Comparison of ENCODE assay signal across 14 cellular contexts in the genomic region with DNA sequence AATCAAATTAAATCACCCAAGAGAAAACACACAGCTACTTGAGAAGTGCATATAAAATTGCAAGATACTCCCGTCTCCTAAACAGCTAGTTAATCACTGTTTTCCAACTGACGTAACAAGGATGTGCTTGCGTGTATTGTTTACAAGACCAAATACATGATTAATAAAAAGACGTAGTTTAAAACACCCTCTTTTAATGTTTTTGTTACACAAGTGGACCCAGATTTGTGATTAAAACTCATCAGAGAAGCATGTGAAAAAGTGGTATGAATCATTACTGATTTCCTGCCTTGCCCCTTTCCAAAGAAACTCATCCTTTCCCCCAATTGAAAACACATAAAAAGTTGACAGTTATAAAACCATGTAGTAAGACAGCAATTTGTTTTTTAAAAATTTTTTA.
A peak's percentile ranks its signal among the peaks of the same experiment; 100 is the strongest.
DNase-seq lines count a peak whose midpoint lies in the region; ATAC-seq, FAIRE-seq and TF ChIP-seq lines count a peak whose summit lies in the region.
"Had no signal": no experiment of that assay in that cellular context is flagged by ENCODE, and none has a peak within 500 bp of the region (broad histone marks: within the 10 kb centered on the region; RNA-seq: fewer than 3 reads in every experiment).

No MANE protein-coding gene starts in this region.

- H3K36me3 ChIP-seq in PC-9 (ENCODE audit: low read depth) (no peaks in the 10 kb centered on the region), neuron (ENCODE audit: insufficient read depth, low read length) (no peaks in the 10 kb centered on the region), small intestine (ENCODE audit: control insufficient read depth in 2 of 2, insufficient read depth in 2 of 2, low read length in 2 of 2) (no peaks in the 10 kb centered on the region)
- H3K36me3 ChIP-seq: upper lobe of left lung had no signal

- no peaks in the 10 kb centered on the region for H4K20me1 ChIP-seq in PC-9 (ENCODE audit: insufficient read depth)

- intact Hi-C loops in Calu3 (cut with micrococcal nuclease; ENCODE audit: unreplicated experiment) (loop anchor here (1.0 kb wide), 1 partner anchor 57 kb away; no protein-coding TSS in a partner anchor), PC-9 (cut with micrococcal nuclease; ENCODE audit: unreplicated experiment) (no loop called here), CD14-positive monocyte (cut with micrococcal nuclease) (no loop called here)

- H3K36me3 Mint-ChIP-seq in Calu3 (ENCODE audit: insufficient read depth, unreplicated experiment) (peaks cover 10% of the 10 kb centered on the region), CD14-positive monocyte (no peaks in the 10 kb centered on the region)

- H3F3A ChIP-seq in PC-9 (ENCODE audit: insufficient read depth, low read depth): peaks cover 4% of the 10 kb centered on the region

- no peaks in the 10 kb centered on the region for H3K27me3 ChIP-seq in PC-9 (ENCODE audit: insufficient read depth, low read depth)
- no peaks in the 10 kb centered on the region for H3K27me3 ChIP-seq in neuron (ENCODE audit: insufficient read depth, low read length)
- no peaks in the 10 kb centered on the region for H3K27me3 ChIP-seq in small intestine (ENCODE audit: control insufficient read depth in 2 of 2, insufficient read depth in 2 of 2, low read length in 2 of 2)
- H3K27me3 ChIP-seq: upper lobe of left lung had no signal

- H3K4me1 ChIP-seq in PC-9 (replicated peaks; ENCODE audit: insufficient read depth) (peaks cover 21% of the 10 kb centered on the region), neuron (ENCODE audit: insufficient read depth, low read length) (peaks cover 20% of the 10 kb centered on the region), small intestine (ENCODE audit: control insufficient read depth in 2 of 2, insufficient read depth in 1 of 2, low read depth in 1 of 2, low read length in 1 of 2) (no peaks in the 10 kb centered on the region)
- H3K4me1 ChIP-seq: upper lobe of left lung had no signal

- no peaks in the 10 kb centered on the region for H3K9me2 ChIP-seq in PC-9 (ENCODE audit: insufficient read depth)

- no peaks in the 10 kb centered on the region for H3K27me3 Mint-ChIP-seq in Calu3 (ENCODE audit: unreplicated experiment)
- peaks cover 0 to 4% (median 2%) of the 10 kb centered on the region in 3 donors for H3K27me3 Mint-ChIP-seq in CD14-positive monocyte (ENCODE audit: low read depth in 3 of 3)

- no peak for TF ChIP-seq CTCF in Calu3 (IDR thresholded peaks at IDR 0.05; ENCODE audit: unreplicated experiment)
- TF ChIP-seq CTCF in PC-9 (conservative IDR thresholded peaks at IDR 0.05): no peak
- no peak for TF ChIP-seq CTCF in CD14-positive monocyte (IDR thresholded peaks at IDR 0.05)

- POLR2A ChIA-PET in PC-9 (lab: Charles Lee; ENCODE audit: unreplicated experiment): no interaction called here

- peak overlapping the region; percentile 24 for H3K4me2 ChIP-seq in PC-9

- peaks cover 54% of the 10 kb centered on the region for H3K4me1 Mint-ChIP-seq in Calu3 (ENCODE audit: low read depth, unreplicated experiment)
- peaks cover 4% of the 10 kb centered on the region for H3K4me1 Mint-ChIP-seq in CD14-positive monocyte

- H3K27ac ChIP-seq in PC-9 (peak overlapping the region; percentile 82), epithelial cell of prostate (peak overlapping the region; percentile 99), small intestine (ENCODE audit: low read depth in 1 of 2, low read length in 1 of 2) (no peak overlapping the region)
- H3K27ac ChIP-seq: coronary artery, upper lobe of left lung had no signal

- FAIRE-seq in small intestine (lab: Jason Lieb, UNC): no peak

- DNase-seq in Calu3: no peak
- peak in 1 of 2 experiments; percentile 51 for DNase-seq in PC-9
- DNase-seq in epithelial cell of prostate (ENCODE audit: low read depth, low spot score): peak; percentile 95
- no peak for DNase-seq in small intestine
- DNase-seq in NCI-H1092 treated with DMSO at 0.1 percent for 48 hours (lab: John Stamatoyannopoulos, UW): no peak
- DNase-seq in CD14-positive monocyte (ENCODE audit: low spot score): no peak
- DNase-seq: activated gamma-delta T cell treated with Interleukin-2 at 50 U/mL for 16 hours, NCI-H1092, NCI-H748 treated with DMSO at 0.1 percent for 48 hours, upper lobe of left lung had no signal

- H3K9me3 Mint-ChIP-seq in Calu3 (ENCODE audit: low read depth, unreplicated experiment): peaks cover 6% of the 10 kb centered on the region
- peaks cover 0 to 7% (median 3%) of the 10 kb centered on the region in 7 donors for H3K9me3 Mint-ChIP-seq in CD14-positive monocyte

- peak overlapping the region; percentile 54; the same call in 1 of the 2 replicates for H2AFZ ChIP-seq in PC-9
- peak overlapping the region; percentile 59 for H2AFZ ChIP-seq in neuron (ENCODE audit: low read depth, low read length)

- no peak for ATAC-seq in HG03025 (IDR thresholded peaks at IDR 0.05; ENCODE audit: low FRiP score, unreplicated experiment)

- CTCF ChIA-PET in Calu3 (lab: Charles Lee): interaction anchor here (1.7 kb wide), 1 partner anchor 59 kb away, joined by 3 read pairs; no protein-coding TSS in a partner anchor
- CTCF ChIA-PET in PC-9 (lab: Charles Lee): no interaction called here

- H3K4me3 Mint-ChIP-seq in Calu3 (ENCODE audit: low read depth, unreplicated experiment) (no peak overlapping the region), CD14-positive monocyte (no peak overlapping the region)

- no TSS peak for BruUV-seq in Calu3 (replicated peaks; lab: Mats Ljungman, UMichigan)
- no TSS peak for BruUV-seq in PC-9 (replicated peaks; lab: Mats Ljungman, UMichigan)

- H3K27ac Mint-ChIP-seq in Calu3 (ENCODE audit: unreplicated experiment) (peak overlapping the region; percentile 95), CD14-positive monocyte (no peak overlapping the region)

- no peaks in the 10 kb centered on the region for H3K79me2 ChIP-seq in PC-9 (ENCODE audit: low read depth)

- 69 to 85% (median 85%) methylated on average over 4 of the region's 4 CpGs for WGBS in small intestine, 3 donors

- H3K9me3 ChIP-seq in PC-9 (ENCODE audit: insufficient read depth, low read depth) (no peaks in the 10 kb centered on the region), neuron (ENCODE audit: low read length) (no peaks in the 10 kb centered on the region), small intestine (ENCODE audit: control insufficient read depth, low read depth) (no peaks in the 10 kb centered on the region)
- H3K9me3 ChIP-seq: upper lobe of left lung had no signal

- H3K4me3 ChIP-seq in PC-9 (no peak overlapping the region), neuron (ENCODE audit: low read length) (no peak overlapping the region), small intestine (ENCODE audit: low read depth in 1 of 2, low read length in 2 of 2) (no peak overlapping the region)
- H3K4me3 ChIP-seq: coronary artery, skin epidermis, upper lobe of left lung had no signal

Comparison
In these comparisons a context has a peak if more than half of its experiments do, and no peak if none do; other contexts are left out.
1. H3K27ac ChIP-seq: peak in PC-9 (single experiment) and epithelial cell of prostate (single experiment); none in small intestine (0 of 2).